ENCODE assay signal across 1 cellular context in the genomic region with DNA sequence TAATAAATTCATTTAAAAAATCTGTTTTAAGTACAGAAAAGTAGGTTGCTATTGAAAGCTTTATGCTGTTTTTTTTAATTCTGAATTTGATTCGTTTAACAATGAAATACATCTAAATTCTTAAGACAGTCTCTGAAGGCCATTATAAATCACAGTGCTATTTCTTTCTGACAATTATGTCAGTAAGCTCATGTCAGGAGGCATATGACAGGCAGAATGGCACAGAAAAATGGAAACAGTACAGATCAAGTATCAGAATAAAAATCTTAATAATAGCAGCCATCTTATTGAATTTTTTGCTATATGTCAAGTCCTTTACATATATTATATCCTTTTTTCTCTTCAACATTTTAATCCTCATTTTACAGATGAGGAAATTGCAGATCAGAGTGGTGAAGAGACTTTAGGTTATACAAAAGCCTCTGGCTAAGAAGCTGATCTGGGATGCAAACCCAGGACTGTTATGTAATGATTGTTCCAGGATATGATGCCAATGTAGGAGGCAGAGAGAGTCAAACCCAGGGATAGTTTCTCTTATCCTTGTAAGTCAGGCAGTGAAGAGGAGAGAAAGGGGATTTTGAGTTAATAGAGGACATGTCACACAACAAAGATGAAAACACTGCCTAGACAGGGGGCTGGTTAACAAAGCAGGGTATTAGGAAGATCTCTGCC.
TF ChIP-seq lines count a peak whose summit lies in the region.

No MANE protein-coding gene starts in this region.

TF ChIP-seq in GM23338, 12 proteins besides CTCF, POLR2A, EP300 and RAD21 (continued from another document):
- TF ChIP-seq, protein P1, sequence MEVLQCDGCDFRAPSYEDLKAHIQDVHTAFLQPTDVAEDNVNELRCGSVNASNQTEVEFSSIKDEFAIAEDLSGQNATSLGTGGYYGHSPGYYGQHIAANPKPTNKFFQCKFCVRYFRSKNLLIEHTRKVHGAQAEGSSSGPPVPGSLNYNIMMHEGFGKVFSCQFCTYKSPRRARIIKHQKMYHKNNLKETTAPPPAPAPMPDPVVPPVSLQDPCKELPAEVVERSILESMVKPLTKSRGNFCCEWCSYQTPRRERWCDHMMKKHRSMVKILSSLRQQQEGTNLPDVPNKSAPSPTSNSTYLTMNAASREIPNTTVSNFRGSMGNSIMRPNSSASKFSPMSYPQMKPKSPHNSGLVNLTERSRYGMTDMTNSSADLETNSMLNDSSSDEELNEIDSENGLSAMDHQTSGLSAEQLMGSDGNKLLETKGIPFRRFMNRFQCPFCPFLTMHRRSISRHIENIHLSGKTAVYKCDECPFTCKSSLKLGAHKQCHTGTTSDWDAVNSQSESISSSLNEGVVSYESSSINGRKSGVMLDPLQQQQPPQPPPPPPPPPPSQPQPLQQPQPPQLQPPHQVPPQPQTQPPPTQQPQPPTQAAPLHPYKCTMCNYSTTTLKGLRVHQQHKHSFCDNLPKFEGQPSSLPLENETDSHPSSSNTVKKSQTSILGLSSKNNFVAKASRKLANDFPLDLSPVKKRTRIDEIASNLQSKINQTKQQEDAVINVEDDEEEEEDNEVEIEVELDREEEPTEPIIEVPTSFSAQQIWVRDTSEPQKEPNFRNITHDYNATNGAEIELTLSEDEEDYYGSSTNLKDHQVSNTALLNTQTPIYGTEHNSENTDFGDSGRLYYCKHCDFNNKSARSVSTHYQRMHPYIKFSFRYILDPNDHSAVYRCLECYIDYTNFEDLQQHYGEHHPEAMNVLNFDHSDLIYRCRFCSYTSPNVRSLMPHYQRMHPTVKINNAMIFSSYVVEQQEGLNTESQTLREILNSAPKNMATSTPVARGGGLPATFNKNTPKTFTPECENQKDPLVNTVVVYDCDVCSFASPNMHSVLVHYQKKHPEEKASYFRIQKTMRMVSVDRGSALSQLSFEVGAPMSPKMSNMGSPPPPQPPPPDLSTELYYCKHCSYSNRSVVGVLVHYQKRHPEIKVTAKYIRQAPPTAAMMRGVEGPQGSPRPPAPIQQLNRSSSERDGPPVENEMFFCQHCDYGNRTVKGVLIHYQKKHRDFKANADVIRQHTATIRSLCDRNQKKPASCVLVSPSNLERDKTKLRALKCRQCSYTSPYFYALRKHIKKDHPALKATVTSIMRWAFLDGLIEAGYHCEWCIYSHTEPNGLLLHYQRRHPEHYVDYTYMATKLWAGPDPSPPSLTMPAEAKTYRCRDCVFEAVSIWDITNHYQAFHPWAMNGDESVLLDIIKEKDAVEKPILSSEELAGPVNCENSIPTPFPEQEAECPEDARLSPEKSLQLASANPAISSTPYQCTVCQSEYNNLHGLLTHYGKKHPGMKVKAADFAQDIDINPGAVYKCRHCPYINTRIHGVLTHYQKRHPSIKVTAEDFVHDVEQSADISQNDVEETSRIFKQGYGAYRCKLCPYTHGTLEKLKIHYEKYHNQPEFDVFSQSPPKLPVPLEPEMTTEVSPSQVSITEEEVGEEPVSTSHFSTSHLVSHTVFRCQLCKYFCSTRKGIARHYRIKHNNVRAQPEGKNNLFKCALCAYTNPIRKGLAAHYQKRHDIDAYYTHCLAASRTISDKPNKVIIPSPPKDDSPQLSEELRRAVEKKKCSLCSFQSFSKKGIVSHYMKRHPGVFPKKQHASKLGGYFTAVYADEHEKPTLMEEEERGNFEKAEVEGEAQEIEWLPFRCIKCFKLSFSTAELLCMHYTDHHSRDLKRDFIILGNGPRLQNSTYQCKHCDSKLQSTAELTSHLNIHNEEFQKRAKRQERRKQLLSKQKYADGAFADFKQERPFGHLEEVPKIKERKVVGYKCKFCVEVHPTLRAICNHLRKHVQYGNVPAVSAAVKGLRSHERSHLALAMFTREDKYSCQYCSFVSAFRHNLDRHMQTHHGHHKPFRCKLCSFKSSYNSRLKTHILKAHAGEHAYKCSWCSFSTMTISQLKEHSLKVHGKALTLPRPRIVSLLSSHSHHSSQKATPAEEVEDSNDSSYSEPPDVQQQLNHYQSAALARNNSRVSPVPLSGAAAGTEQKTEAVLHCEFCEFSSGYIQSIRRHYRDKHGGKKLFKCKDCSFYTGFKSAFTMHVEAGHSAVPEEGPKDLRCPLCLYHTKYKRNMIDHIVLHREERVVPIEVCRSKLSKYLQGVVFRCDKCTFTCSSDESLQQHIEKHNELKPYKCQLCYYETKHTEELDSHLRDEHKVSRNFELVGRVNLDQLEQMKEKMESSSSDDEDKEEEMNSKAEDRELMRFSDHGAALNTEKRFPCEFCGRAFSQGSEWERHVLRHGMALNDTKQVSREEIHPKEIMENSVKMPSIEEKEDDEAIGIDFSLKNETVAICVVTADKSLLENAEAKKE (CRISPR knock-in tag; IDR thresholded peaks at IDR 0.05) = no peak
- no peak for TF ChIP-seq EZH2 (IDR thresholded peaks at IDR 0.05; ENCODE audit: low read depth, unreplicated experiment)
- no peak for TF ChIP-seq STAT1 (IDR thresholded peaks at IDR 0.05; ENCODE audit: unreplicated experiment)
- TF ChIP-seq JUNB (IDR thresholded peaks at IDR 0.05; ENCODE audit: unreplicated experiment) = no peak
- TF ChIP-seq ZNF114 (CRISPR knock-in tag; IDR thresholded peaks at IDR 0.05) = no peak
- TF ChIP-seq, protein P2, sequence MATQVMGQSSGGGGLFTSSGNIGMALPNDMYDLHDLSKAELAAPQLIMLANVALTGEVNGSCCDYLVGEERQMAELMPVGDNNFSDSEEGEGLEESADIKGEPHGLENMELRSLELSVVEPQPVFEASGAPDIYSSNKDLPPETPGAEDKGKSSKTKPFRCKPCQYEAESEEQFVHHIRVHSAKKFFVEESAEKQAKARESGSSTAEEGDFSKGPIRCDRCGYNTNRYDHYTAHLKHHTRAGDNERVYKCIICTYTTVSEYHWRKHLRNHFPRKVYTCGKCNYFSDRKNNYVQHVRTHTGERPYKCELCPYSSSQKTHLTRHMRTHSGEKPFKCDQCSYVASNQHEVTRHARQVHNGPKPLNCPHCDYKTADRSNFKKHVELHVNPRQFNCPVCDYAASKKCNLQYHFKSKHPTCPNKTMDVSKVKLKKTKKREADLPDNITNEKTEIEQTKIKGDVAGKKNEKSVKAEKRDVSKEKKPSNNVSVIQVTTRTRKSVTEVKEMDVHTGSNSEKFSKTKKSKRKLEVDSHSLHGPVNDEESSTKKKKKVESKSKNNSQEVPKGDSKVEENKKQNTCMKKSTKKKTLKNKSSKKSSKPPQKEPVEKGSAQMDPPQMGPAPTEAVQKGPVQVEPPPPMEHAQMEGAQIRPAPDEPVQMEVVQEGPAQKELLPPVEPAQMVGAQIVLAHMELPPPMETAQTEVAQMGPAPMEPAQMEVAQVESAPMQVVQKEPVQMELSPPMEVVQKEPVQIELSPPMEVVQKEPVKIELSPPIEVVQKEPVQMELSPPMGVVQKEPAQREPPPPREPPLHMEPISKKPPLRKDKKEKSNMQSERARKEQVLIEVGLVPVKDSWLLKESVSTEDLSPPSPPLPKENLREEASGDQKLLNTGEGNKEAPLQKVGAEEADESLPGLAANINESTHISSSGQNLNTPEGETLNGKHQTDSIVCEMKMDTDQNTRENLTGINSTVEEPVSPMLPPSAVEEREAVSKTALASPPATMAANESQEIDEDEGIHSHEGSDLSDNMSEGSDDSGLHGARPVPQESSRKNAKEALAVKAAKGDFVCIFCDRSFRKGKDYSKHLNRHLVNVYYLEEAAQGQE (IDR thresholded peaks at IDR 0.05; ENCODE audit: unreplicated experiment) = no peak
- no peak for TF ChIP-seq CREB1 (CRISPR knock-in tag; IDR thresholded peaks at IDR 0.05; ENCODE audit: low read depth)
- TF ChIP-seq ZNF331 (CRISPR knock-in tag; IDR thresholded peaks at IDR 0.05; ENCODE audit: low read depth) = no peak
- no peak for TF ChIP-seq NANOG (IDR thresholded peaks at IDR 0.05; ENCODE audit: borderline replicate concordance)
- no peak for TF ChIP-seq POLR2AphosphoS5 (IDR thresholded peaks at IDR 0.05; ENCODE audit: low read depth)
- no peak for TF ChIP-seq EZH2phosphoT487 (IDR thresholded peaks at IDR 0.05; ENCODE audit: unreplicated experiment)
